In the genomic region with DNA sequence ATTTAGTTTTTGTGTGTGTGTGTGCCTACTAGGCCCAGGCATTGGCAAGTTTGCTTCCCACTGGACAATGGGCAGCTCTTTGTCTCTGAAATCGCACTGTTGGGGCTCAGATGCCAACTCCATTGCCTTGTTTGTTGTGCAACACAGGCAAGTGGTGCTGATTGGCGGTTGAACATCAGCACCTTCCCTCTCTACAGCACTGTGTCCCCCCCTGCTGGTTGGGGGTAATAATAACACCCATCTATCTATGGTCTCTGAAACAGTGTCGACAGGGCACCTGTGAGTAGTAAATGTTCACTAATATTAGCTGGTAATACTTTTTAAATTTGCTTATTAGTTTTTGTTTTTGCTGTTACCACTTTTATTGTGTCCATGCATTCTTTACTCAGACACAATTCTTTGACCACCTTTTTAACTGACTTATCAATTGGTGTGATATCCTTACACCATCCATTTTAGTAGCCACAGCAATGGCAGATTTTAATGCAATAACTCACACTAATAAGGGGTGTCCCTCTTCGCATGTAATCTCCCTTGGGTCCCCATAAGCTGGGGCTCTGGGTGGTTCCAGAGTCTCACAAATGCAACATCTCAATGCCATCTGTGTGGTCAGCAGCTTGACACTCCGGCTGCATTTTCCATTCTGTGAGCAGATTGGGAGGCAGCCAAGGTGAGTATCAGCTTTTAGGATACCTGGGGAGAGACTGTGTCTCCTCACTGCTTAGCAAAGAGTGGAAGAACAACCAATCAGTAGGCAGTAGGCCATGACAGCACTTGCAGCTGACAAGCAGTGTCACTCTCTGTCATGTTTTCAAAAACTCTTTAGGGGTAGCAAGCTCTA, we compare ENCODE assay signal across 9 cellular contexts. TPM values are rescaled to one million over a fixed set of nuclear protein-coding genes. Genes with fewer than 3 reads are reported as not detected.
DNase-seq lines count a peak whose midpoint lies in the region; ATAC-seq and TF ChIP-seq lines count a peak whose summit lies in the region.
"Had no signal": no experiment of that assay in that cellular context is flagged by ENCODE, and none has a peak within 500 bp of the region (broad histone marks: within the 10 kb centered on the region; RNA-seq: fewer than 3 reads in every experiment).

No MANE protein-coding gene starts in this region.

- H3K4me3 ChIP-seq in fibroblast of the aortic adventitia (ENCODE audit: low read depth, low read length): no peak overlapping the region
- H3K4me3 ChIP-seq: BLaER1 had no signal

- peak; percentile 67 for ATAC-seq in SK-N-SH treated with all-trans-retinoic acid at 6 μM for 48 hours
- ATAC-seq in omental fat pad (ENCODE audit: low FRiP score): no peak
- no peak for ATAC-seq in HG02610 (IDR thresholded peaks at IDR 0.05; ENCODE audit: unreplicated experiment)

- TF ChIP-seq CTCF in fibroblast of the aortic adventitia (IDR thresholded peaks at IDR 0.05; ENCODE audit: insufficient read depth, low read length) (peak; percentile 48), omental fat pad (IDR thresholded peaks at IDR 0.05) (no peak)

- DNase-seq in DMS79 treated with DMSO at 0.1 percent for 48 hours (lab: John Stamatoyannopoulos, UW) (peak; percentile 6), DMS79 (lab: John Stamatoyannopoulos, UW) (no peak), HK-2 (ENCODE audit: unreplicated experiment) (peak; percentile 46), fibroblast of the aortic adventitia (ENCODE audit: low read depth) (peak; percentile 26), omental fat pad (ENCODE audit: low spot score) (no peak)
- peak; percentile 24 for DNase-seq in stimulated activated CD4-positive, alpha-beta T cell treated with anti-CD3 and anti-CD28 coated beads, Interleukin-4, amount 100 ng/mL, for 24 hours

TF ChIP-seq in SK-N-SH treated with all-trans-retinoic acid at 6 μM for 48 hours, 23 proteins besides CTCF, POLR2A, EP300 and RAD21:
- TF ChIP-seq ISL1 (CRISPR knock-in tag; IDR thresholded peaks at IDR 0.05): no peak
- no peak for TF ChIP-seq TCF4 (CRISPR knock-in tag; IDR thresholded peaks at IDR 0.05; ENCODE audit: borderline replicate concordance)
- TF ChIP-seq ZNF565 (CRISPR knock-in tag; conservative IDR thresholded peaks at IDR 0.05; ENCODE audit: low read depth): no peak
- no peak for TF ChIP-seq ESRRG (CRISPR knock-in tag; IDR thresholded peaks at IDR 0.05)
- TF ChIP-seq POU6F1 (CRISPR knock-in tag; IDR thresholded peaks at IDR 0.05; ENCODE audit: borderline replicate concordance, low read depth): no peak
- TF ChIP-seq, protein P1, sequence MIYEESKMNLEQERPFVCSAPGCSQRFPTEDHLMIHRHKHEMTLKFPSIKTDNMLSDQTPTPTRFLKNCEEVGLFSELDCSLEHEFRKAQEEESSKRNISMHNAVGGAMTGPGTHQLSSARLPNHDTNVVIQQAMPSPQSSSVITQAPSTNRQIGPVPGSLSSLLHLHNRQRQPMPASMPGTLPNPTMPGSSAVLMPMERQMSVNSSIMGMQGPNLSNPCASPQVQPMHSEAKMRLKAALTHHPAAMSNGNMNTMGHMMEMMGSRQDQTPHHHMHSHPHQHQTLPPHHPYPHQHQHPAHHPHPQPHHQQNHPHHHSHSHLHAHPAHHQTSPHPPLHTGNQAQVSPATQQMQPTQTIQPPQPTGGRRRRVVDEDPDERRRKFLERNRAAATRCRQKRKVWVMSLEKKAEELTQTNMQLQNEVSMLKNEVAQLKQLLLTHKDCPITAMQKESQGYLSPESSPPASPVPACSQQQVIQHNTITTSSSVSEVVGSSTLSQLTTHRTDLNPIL (CRISPR knock-in tag; IDR thresholded peaks at IDR 0.05; ENCODE audit: low read depth): no peak
- TF ChIP-seq CSDC2 (CRISPR knock-in tag; IDR thresholded peaks at IDR 0.05): no peak
- TF ChIP-seq, protein P2, sequence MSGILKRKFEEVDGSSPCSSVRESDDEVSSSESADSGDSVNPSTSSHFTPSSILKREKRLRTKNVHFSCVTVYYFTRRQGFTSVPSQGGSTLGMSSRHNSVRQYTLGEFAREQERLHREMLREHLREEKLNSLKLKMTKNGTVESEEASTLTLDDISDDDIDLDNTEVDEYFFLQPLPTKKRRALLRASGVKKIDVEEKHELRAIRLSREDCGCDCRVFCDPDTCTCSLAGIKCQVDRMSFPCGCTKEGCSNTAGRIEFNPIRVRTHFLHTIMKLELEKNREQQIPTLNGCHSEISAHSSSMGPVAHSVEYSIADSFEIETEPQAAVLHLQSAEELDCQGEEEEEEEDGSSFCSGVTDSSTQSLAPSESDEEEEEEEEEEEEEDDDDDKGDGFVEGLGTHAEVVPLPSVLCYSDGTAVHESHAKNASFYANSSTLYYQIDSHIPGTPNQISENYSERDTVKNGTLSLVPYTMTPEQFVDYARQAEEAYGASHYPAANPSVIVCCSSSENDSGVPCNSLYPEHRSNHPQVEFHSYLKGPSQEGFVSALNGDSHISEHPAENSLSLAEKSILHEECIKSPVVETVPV (CRISPR knock-in tag; IDR thresholded peaks at IDR 0.05): no peak
- TF ChIP-seq ZC3H10 (CRISPR knock-in tag; IDR thresholded peaks at IDR 0.05): no peak
- no peak for TF ChIP-seq SNAI2 (CRISPR knock-in tag; IDR thresholded peaks at IDR 0.05)
- TF ChIP-seq, protein P3, sequence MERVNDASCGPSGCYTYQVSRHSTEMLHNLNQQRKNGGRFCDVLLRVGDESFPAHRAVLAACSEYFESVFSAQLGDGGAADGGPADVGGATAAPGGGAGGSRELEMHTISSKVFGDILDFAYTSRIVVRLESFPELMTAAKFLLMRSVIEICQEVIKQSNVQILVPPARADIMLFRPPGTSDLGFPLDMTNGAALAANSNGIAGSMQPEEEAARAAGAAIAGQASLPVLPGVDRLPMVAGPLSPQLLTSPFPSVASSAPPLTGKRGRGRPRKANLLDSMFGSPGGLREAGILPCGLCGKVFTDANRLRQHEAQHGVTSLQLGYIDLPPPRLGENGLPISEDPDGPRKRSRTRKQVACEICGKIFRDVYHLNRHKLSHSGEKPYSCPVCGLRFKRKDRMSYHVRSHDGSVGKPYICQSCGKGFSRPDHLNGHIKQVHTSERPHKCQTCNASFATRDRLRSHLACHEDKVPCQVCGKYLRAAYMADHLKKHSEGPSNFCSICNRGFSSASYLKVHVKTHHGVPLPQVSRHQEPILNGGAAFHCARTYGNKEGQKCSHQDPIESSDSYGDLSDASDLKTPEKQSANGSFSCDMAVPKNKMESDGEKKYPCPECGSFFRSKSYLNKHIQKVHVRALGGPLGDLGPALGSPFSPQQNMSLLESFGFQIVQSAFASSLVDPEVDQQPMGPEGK (CRISPR knock-in tag; IDR thresholded peaks at IDR 0.05; ENCODE audit: borderline replicate concordance): no peak
- TF ChIP-seq GLIS3 (CRISPR knock-in tag; IDR thresholded peaks at IDR 0.05): no peak
- TF ChIP-seq ZNF8 (CRISPR knock-in tag; IDR thresholded peaks at IDR 0.05): no peak
- no peak for TF ChIP-seq PPARA (CRISPR knock-in tag; IDR thresholded peaks at IDR 0.05; ENCODE audit: borderline replicate concordance)
- no peak for TF ChIP-seq TOX (CRISPR knock-in tag; IDR thresholded peaks at IDR 0.05; ENCODE audit: borderline replicate concordance)
- no peak for TF ChIP-seq ZFP3 (CRISPR knock-in tag; IDR thresholded peaks at IDR 0.05)
- TF ChIP-seq ZFP30 (CRISPR knock-in tag; IDR thresholded peaks at IDR 0.05): no peak
- no peak for TF ChIP-seq RARB (CRISPR knock-in tag; IDR thresholded peaks at IDR 0.05)

RNA-seq across cellular contexts. Expression of gene UQCRFS1, which starts 47.7 kb away (rescaled TPM):
- total RNA-seq in fibroblast of the aortic adventitia (ENCODE audit: low replicate concordance) (26.9 and 46.4 TPM in 2 replicates), omental fat pad (10 to 100 TPM; 25.4 to 37.5 (median 32.9) TPM)

Comparison
In these comparisons a context has a peak if more than half of its experiments do, and no peak if none do; other contexts are left out.
1. DNase-seq: peak in DMS79 treated with DMSO at 0.1 percent for 48 hours (single experiment), HK-2 (single experiment), fibroblast of the aortic adventitia (single experiment) and stimulated activated CD4-positive, alpha-beta T cell treated with anti-CD3 and anti-CD28 coated beads, Interleukin-4, amount 100 ng/mL, for 24 hours (single experiment); none in DMS79 (single experiment) and omental fat pad (single experiment).